ENCODE assay signal across 23 cellular contexts in the genomic region with DNA sequence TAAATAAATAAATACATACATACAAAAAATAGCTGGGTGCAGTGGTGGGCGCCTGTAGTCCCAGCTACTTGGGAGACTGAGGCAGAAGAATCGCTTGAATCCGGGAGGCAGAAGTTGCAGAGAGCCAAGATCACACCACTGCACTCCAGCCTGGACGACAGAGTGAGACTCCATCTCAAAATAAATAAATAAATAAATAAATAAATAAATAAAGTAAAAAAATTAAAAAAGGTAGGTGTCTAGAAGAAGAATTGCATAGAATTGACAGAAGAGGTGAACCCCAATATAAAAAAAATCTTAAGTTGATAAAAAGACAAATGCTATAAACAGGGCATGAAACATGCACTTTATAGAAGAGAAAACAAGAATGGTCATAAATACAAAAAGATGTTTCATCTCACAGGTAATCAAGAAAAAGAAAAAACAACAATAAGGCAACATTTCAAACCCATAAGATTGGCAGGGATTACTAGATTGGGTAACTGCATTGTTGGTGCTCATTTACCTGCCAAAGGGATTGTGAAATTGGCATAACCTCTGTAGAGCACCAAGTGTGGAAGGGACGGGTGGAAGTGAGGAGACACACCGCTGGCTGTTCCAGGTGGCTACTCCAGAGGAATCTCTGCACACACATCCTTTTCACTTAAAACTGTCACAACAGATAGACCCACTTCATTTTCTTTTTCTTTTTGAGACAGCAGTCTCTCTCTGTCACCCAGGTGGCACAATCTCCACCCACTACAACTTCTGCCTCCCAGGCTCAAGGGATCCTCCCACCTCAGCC.
"Had no signal": no experiment of that assay in that cellular context is flagged by ENCODE, and none has a peak within 500 bp of the region (broad histone marks: within the 10 kb centered on the region; RNA-seq: fewer than 3 reads in every experiment).

No MANE protein-coding gene starts in this region.

- H3K27ac Mint-ChIP-seq: activated T-helper 1 cell treated with anti-CD3 and anti-CD28 coated beads, Interleukin-12 subunit alpha, Interleukin-12 subunit beta, Interleukin-2, Interleukin-4 antibody, amounts not matched to agents 30 ng/mL and 10 ng/mL and 1 ng/mL, durations not matched to agents 14 hours and 24 hours and 36 hours; effector memory CD8-positive, alpha-beta T cell; memory B cell had no signal

- H3K27me3 ChIP-seq: body of pancreas, spleen, tibial artery, uterus had no signal

- H3K4me1 ChIP-seq: body of pancreas, left ventricle myocardium inferior, spleen, tibial artery, uterus had no signal

- H3K9me3 Mint-ChIP-seq: activated B cell treated with CpG ODN at 0.5 μM for 24 hours; activated T-helper 1 cell treated with anti-CD3 and anti-CD28 coated beads, Interleukin-12 subunit alpha, Interleukin-12 subunit beta, Interleukin-2, Interleukin-4 antibody, amounts not matched to agents 30 ng/mL and 10 ng/mL and 1 ng/mL, durations not matched to agents 14 hours and 24 hours and 36 hours; effector memory CD8-positive, alpha-beta T cell; memory B cell; naive B cell; neural crest cell had no signal

- H3K36me3 ChIP-seq: uterus had no signal

- H3K4me1 Mint-ChIP-seq: activated B cell treated with CpG ODN at 0.5 μM for 24 hours, memory B cell, neural crest cell had no signal

- FAIRE-seq: keratinocyte had no signal

- DNase-seq: activated B cell treated with CpG ODN at 0.5 μM for 24 hours; activated CD4-positive, alpha-beta T cell treated with anti-CD3 and anti-CD28 coated beads for 4 hours; activated CD8-positive, alpha-beta memory T cell treated with anti-CD3 and anti-CD28 coated beads, Interleukin-2, amount 50 U/mL, for 4 hours; activated naive CD4-positive, alpha-beta T cell; body of pancreas; effector memory CD8-positive, alpha-beta T cell; foreskin melanocyte; left ventricle myocardium inferior; mucosa of descending colon; naive B cell; spleen; stimulated activated CD4-positive, alpha-beta T cell treated with anti-CD3 and anti-CD28 coated beads, Interleukin-4, amount 100 ng/mL, for 4 hours; stimulated activated naive CD4-positive, alpha-beta T cell; T-helper 1 cell; T-helper 9 cell; tibial artery; uterus had no signal

- H3K4me3 Mint-ChIP-seq: activated B cell treated with CpG ODN at 0.5 μM for 24 hours; activated T-helper 1 cell treated with anti-CD3 and anti-CD28 coated beads, Interleukin-12 subunit alpha, Interleukin-12 subunit beta, Interleukin-2, Interleukin-4 antibody, amounts not matched to agents 30 ng/mL and 10 ng/mL and 1 ng/mL, durations not matched to agents 14 hours and 24 hours and 36 hours; effector memory CD8-positive, alpha-beta T cell; memory B cell; naive B cell; neural crest cell had no signal

- H3K27ac ChIP-seq: body of pancreas, epithelial cell of prostate, left ventricle myocardium inferior, spleen, tibial artery, uterus had no signal

- H3K4me3 ChIP-seq: body of pancreas, left ventricle myocardium inferior, mucosa of descending colon, spleen, tibial artery, uterus had no signal

- H3K9me3 ChIP-seq: body of pancreas, left ventricle myocardium inferior, mucosa of descending colon, spleen, tibial artery, uterus had no signal

- ATAC-seq: body of pancreas; effector memory CD8-positive, alpha-beta T cell; mucosa of descending colon; SK-N-SH treated with all-trans-retinoic acid at 6 μM for 48 hours had no signal

- H3K27me3 Mint-ChIP-seq: activated B cell treated with CpG ODN at 0.5 μM for 24 hours; effector memory CD8-positive, alpha-beta T cell; memory B cell; naive B cell had no signal
